In the genomic region with DNA sequence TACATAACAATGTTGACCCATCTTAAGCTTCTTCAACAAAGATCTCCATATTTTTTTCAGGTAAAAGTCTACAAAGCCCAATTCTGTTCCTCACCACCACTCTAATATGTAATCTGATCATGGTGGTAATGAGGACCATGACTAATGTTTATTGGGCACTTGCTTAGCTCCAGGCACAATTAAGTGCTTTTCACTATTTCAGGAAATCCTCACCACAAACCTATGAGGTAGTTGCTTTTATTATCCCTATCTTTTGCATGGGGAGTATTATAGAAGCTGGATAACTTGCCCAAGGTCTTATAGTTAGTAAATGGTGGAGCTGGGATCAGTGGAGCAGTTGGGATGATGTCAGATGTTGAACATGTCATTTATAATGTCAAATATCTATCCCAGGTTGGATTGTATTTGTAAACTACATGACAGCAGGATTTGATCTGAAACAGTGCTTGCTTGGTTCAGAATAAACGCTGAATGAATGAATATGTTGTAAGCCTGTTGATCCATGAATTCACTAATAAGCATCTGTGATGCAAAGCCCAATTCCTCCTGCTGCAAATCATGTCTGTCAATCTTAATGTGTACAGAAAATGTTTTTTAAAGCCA, we compare ENCODE assay signal across 21 cellular contexts.
A peak's percentile ranks its signal among the peaks of the same experiment; 100 is the strongest.
DNase-seq lines count a peak whose midpoint lies in the region; ATAC-seq and TF ChIP-seq lines count a peak whose summit lies in the region.
"Had no signal": no experiment of that assay in that cellular context is flagged by ENCODE, and none has a peak within 500 bp of the region (broad histone marks: within the 10 kb centered on the region; RNA-seq: fewer than 3 reads in every experiment).

No MANE protein-coding gene starts in this region.

- no peaks in the 10 kb centered on the region for H3F3A ChIP-seq in GM23338 (replicated peaks; ENCODE audit: low read depth)

- no peaks in the 10 kb centered on the region for H4K20me1 ChIP-seq in GM23338 (replicated peaks; ENCODE audit: insufficient read depth)

- H3K4me1 Mint-ChIP-seq in GM23338 (peaks cover 42% of the 10 kb centered on the region), WTC11 (peaks cover 50% of the 10 kb centered on the region)
- H3K4me1 Mint-ChIP-seq: CD4-positive, CD25-positive, alpha-beta regulatory T cell; CD8-positive, alpha-beta memory T cell had no signal

- 92% methylated on average over 1 of the region's 1 CpG for WGBS in HUES64

- no peaks in the 10 kb centered on the region for H3K4me1 ChIP-seq in A673 (ENCODE audit: insufficient read depth, low read length, poor library complexity, severe bottlenecking)
- H3K4me1 ChIP-seq in GM23338 (ENCODE audit: insufficient read depth): peaks cover 30% of the 10 kb centered on the region
- peaks cover 29% of the 10 kb centered on the region for H3K4me1 ChIP-seq in HUES64 (ENCODE audit: insufficient read depth, low read length)
- peaks cover 29% of the 10 kb centered on the region for H3K4me1 ChIP-seq in SJCRH30
- H3K4me1 ChIP-seq: BE2C had no signal

- no peak overlapping the region for H2AFZ ChIP-seq in GM23338
- H2AFZ ChIP-seq: GM23248 had no signal

- POLR2A ChIA-PET in A673 (lab: Charles Lee; ENCODE audit: low non-redundant PET): no interaction called here
- POLR2A ChIA-PET in WTC11 (lab: Charles Lee): no interaction called here

- H3K36me3 Mint-ChIP-seq in GM23338 (ENCODE audit: low read depth): no peaks in the 10 kb centered on the region; the same call in 2 of the 3 replicates
- H3K36me3 Mint-ChIP-seq in WTC11: no peaks in the 10 kb centered on the region
- H3K36me3 Mint-ChIP-seq: CD4-positive, CD25-positive, alpha-beta regulatory T cell; CD8-positive, alpha-beta memory T cell had no signal

- peak; percentile 40 for DNase-seq in A673 (ENCODE audit: low spot score)
- no peak for DNase-seq in GM23338 (ENCODE audit: low spot score)
- DNase-seq in SJCRH30: peak; percentile 42 to 89
- DNase-seq in GF-D8 (lab: John Stamatoyannopoulos, UW): no peak
- DNase-seq in WTC11 (ENCODE audit: low spot score): no peak
- DNase-seq in SKM-1 (lab: John Stamatoyannopoulos, UW; ENCODE audit: unreplicated experiment): no peak
- DNase-seq: ACHN; BE2C; C1 segment of cervical spinal cord; CD4-positive, CD25-positive, alpha-beta regulatory T cell; CD8-positive, alpha-beta memory T cell; COR-L47; DMS 273 treated with DMSO at 0.1 percent for 48 hours; DMS79; H7; IMR-90 had no signal

- intact Hi-C loops in A673 (cut with micrococcal nuclease; ENCODE audit: unreplicated experiment): loop anchor here (2.0 kb wide), 1 partner anchor 63 kb away; no protein-coding TSS in a partner anchor

- no peak for ATAC-seq in GM23338
- ATAC-seq in WTC11: no peak
- ATAC-seq in GM19351 (IDR thresholded peaks at IDR 0.05; ENCODE audit: unreplicated experiment): no peak
- ATAC-seq: GM12878, K562 had no signal

- H3K27me3 ChIP-seq in A673 (replicated peaks; ENCODE audit: insufficient read depth, low read depth, low read length, poor library complexity) (no peaks in the 10 kb centered on the region), GM23338 (ENCODE audit: insufficient read depth) (no peaks in the 10 kb centered on the region), HUES64 (ENCODE audit: insufficient read depth, low read length) (no peaks in the 10 kb centered on the region), SJCRH30 (no peaks in the 10 kb centered on the region)
- H3K27me3 ChIP-seq: BE2C had no signal

- H3K9me2 ChIP-seq in GM23338 (ENCODE audit: insufficient read depth): peaks cover 6% of the 10 kb centered on the region; the same call in 1 of the 2 replicates

- no peak for TF ChIP-seq CTCF in A673 (conservative IDR thresholded peaks at IDR 0.05; ENCODE audit: low read depth, low read length)
- no peak for TF ChIP-seq CTCF in GM23338 (conservative IDR thresholded peaks at IDR 0.05; ENCODE audit: low read depth in 2 of 2)
- TF ChIP-seq CTCF in WTC11 (IDR thresholded peaks at IDR 0.05): no peak

- no peak overlapping the region for H3K4me3 Mint-ChIP-seq in GM23338
- H3K4me3 Mint-ChIP-seq in WTC11: no peak overlapping the region
- H3K4me3 Mint-ChIP-seq: CD4-positive, CD25-positive, alpha-beta regulatory T cell; CD8-positive, alpha-beta memory T cell had no signal

- H3K9me3 Mint-ChIP-seq in GM23338: no peaks in the 10 kb centered on the region
- H3K9me3 Mint-ChIP-seq in WTC11: no peaks in the 10 kb centered on the region
- H3K9me3 Mint-ChIP-seq: CD8-positive, alpha-beta memory T cell had no signal

- H3K4me3 ChIP-seq in A673 (ENCODE audit: low read depth, low read length, poor library complexity, severe bottlenecking): no peak overlapping the region
- no peak overlapping the region for H3K4me3 ChIP-seq in GM23338
- H3K4me3 ChIP-seq in HUES64 (ENCODE audit: low read length): no peak overlapping the region
- H3K4me3 ChIP-seq in SJCRH30: no peak overlapping the region
- H3K4me3 ChIP-seq: GM12878, GM23248, K562 had no signal

- H3K27me3 Mint-ChIP-seq in GM23338 (ENCODE audit: insufficient read depth, low read depth, poor library complexity) (no peaks in the 10 kb centered on the region), WTC11 (ENCODE audit: low read depth) (no peaks in the 10 kb centered on the region)
- H3K27me3 Mint-ChIP-seq: CD4-positive, CD25-positive, alpha-beta regulatory T cell had no signal

- BruUV-seq in A673 (replicated peaks; lab: Mats Ljungman, UMichigan): no TSS peak

- no peaks in the 10 kb centered on the region for H3K79me2 ChIP-seq in GM23338 (replicated peaks; ENCODE audit: insufficient read depth)

- no peak overlapping the region for H3K9ac ChIP-seq in HUES64 (ENCODE audit: low read depth, low read length)
- H3K9ac ChIP-seq: GM23248 had no signal

- H3K27ac Mint-ChIP-seq in GM23338 (peak overlapping the region; percentile 16; the same call in 1 of the 2 replicates), WTC11 (no peak overlapping the region)
- H3K27ac Mint-ChIP-seq: CD4-positive, CD25-positive, alpha-beta regulatory T cell; CD8-positive, alpha-beta memory T cell had no signal

- H3K27ac ChIP-seq in A673 (ENCODE audit: low read depth, low read length, poor library complexity, severe bottlenecking) (no peak overlapping the region), GM23338 (ENCODE audit: low read depth) (no peak overlapping the region), HUES64 (ENCODE audit: low read depth, low read length) (peak overlapping the region; percentile 72; the same call in 1 of the 2 replicates), SJCRH30 (peak overlapping the region; percentile 80)
- H3K27ac ChIP-seq: GM23248 had no signal

- no peaks in the 10 kb centered on the region for H3K9me3 ChIP-seq in A673 (ENCODE audit: low read depth, low read length, poor library complexity, severe bottlenecking)
- H3K9me3 ChIP-seq in HUES64 (ENCODE audit: insufficient read depth, low read depth, low read length): no peaks in the 10 kb centered on the region
- H3K9me3 ChIP-seq in SJCRH30 (replicated peaks): no peaks in the 10 kb centered on the region; the same call in 1 of the 2 replicates
- H3K9me3 ChIP-seq: BE2C had no signal

- CTCF ChIA-PET in A673 (lab: Charles Lee): no interaction called here
- CTCF ChIA-PET in WTC11 (lab: Charles Lee): no interaction called here

- 0 out of 2 replicates have a peak overlapping the region, but pooled peaks have one; percentile 2 for H3K4me2 ChIP-seq in GM23338

- H3K36me3 ChIP-seq in A673 (ENCODE audit: insufficient read depth, low read length, poor library complexity, severe bottlenecking): no peaks in the 10 kb centered on the region
- H3K36me3 ChIP-seq in GM23338 (ENCODE audit: insufficient read depth): no peaks in the 10 kb centered on the region
- no peaks in the 10 kb centered on the region for H3K36me3 ChIP-seq in HUES64 (ENCODE audit: insufficient read depth, low read length)
- no peaks in the 10 kb centered on the region for H3K36me3 ChIP-seq in SJCRH30
- H3K36me3 ChIP-seq: BE2C had no signal

TF ChIP-seq in GM23338, 12 proteins besides CTCF, POLR2A, EP300 and RAD21:
- no peak for TF ChIP-seq CREB1 (CRISPR knock-in tag; IDR thresholded peaks at IDR 0.05; ENCODE audit: low read depth)
- TF ChIP-seq ZNF331 (CRISPR knock-in tag; IDR thresholded peaks at IDR 0.05; ENCODE audit: low read depth): no peak
- TF ChIP-seq EZH2 (IDR thresholded peaks at IDR 0.05; ENCODE audit: low read depth, unreplicated experiment): no peak
- TF ChIP-seq, protein P1, sequence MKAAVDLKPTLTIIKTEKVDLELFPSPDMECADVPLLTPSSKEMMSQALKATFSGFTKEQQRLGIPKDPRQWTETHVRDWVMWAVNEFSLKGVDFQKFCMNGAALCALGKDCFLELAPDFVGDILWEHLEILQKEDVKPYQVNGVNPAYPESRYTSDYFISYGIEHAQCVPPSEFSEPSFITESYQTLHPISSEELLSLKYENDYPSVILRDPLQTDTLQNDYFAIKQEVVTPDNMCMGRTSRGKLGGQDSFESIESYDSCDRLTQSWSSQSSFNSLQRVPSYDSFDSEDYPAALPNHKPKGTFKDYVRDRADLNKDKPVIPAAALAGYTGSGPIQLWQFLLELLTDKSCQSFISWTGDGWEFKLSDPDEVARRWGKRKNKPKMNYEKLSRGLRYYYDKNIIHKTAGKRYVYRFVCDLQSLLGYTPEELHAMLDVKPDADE (IDR thresholded peaks at IDR 0.05): no peak
- TF ChIP-seq EZH2phosphoT487 (IDR thresholded peaks at IDR 0.05; ENCODE audit: unreplicated experiment): no peak
TF ChIP-seq in GM23338: peak in this region for 0.

TF ChIP-seq in WTC11, 78 proteins besides CTCF, POLR2A, EP300 and RAD21 (continues in another document):
- TF ChIP-seq GABPB1 (CRISPR knock-in tag; IDR thresholded peaks at IDR 0.05) (no peak), CREB1 (CRISPR knock-in tag; IDR thresholded peaks at IDR 0.05) (no peak), TCF7 (CRISPR knock-in tag; IDR thresholded peaks at IDR 0.05; ENCODE audit: low read depth) (no peak), FOXP1 (CRISPR knock-in tag; IDR thresholded peaks at IDR 0.05; ENCODE audit: borderline replicate concordance) (no peak), GRHL2 (CRISPR knock-in tag; IDR thresholded peaks at IDR 0.05; ENCODE audit: insufficient replicate concordance, severe bottlenecking) (no peak)
- TF ChIP-seq, protein P2, sequence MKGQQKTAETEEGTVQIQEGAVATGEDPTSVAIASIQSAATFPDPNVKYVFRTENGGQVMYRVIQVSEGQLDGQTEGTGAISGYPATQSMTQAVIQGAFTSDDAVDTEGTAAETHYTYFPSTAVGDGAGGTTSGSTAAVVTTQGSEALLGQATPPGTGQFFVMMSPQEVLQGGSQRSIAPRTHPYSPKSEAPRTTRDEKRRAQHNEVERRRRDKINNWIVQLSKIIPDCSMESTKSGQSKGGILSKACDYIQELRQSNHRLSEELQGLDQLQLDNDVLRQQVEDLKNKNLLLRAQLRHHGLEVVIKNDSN (CRISPR knock-in tag; IDR thresholded peaks at IDR 0.05): no peak
- TF ChIP-seq, protein P3, sequence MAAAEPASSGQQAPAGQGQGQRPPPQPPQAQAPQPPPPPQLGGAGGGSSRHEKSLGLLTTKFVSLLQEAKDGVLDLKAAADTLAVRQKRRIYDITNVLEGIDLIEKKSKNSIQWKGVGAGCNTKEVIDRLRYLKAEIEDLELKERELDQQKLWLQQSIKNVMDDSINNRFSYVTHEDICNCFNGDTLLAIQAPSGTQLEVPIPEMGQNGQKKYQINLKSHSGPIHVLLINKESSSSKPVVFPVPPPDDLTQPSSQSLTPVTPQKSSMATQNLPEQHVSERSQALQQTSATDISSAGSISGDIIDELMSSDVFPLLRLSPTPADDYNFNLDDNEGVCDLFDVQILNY (CRISPR knock-in tag; IDR thresholded peaks at IDR 0.05): no peak

Comparison
In these comparisons a context has a peak if more than half of its experiments do, and no peak if none do; other contexts are left out.
1. DNase-seq: peak in A673 (single experiment) and SJCRH30 (2 of 2); none in GM23338 (single experiment), GF-D8 (single experiment), WTC11 (single experiment) and SKM-1 (single experiment).
2. H3K27ac ChIP-seq: peak in HUES64 (single experiment) and SJCRH30 (single experiment); none in A673 (single experiment) and GM23338 (single experiment).